Comparison of ENCODE assay signal across 1 cellular context in genomic region chr11:12168114-12168513, GRCh38.
TF ChIP-seq lines count a peak whose summit lies in the region.

No MANE protein-coding gene starts in this region.

TF ChIP-seq in HepG2, 621 proteins besides CTCF, POLR2A, EP300 and RAD21 (continued from another document):
- TF ChIP-seq DMTF1 (CRISPR knock-in tag; IDR thresholded peaks at IDR 0.05) (no peak), RARA (CRISPR knock-in tag; IDR thresholded peaks at IDR 0.05) (no peak), KLF15 (CRISPR knock-in tag; IDR thresholded peaks at IDR 0.05; ENCODE audit: borderline replicate concordance) (no peak), POGK (CRISPR knock-in tag; conservative IDR thresholded peaks at IDR 0.05) (no peak), BRCA1 (CRISPR knock-in tag; IDR thresholded peaks at IDR 0.05) (no peak), AGO1 (IDR thresholded peaks at IDR 0.05; ENCODE audit: low read depth, low read length, poor library complexity, severe bottlenecking) (no peak), ZNF512 (CRISPR knock-in tag; IDR thresholded peaks at IDR 0.05) (no peak), ZNF33A (CRISPR knock-in tag; IDR thresholded peaks at IDR 0.05; ENCODE audit: borderline replicate concordance) (no peak), ZNF432 (CRISPR knock-in tag; IDR thresholded peaks at IDR 0.05; ENCODE audit: borderline replicate concordance) (no peak), ZNF350 (CRISPR knock-in tag; IDR thresholded peaks at IDR 0.05; ENCODE audit: borderline replicate concordance, low read depth) (no peak), JARID2 (CRISPR knock-in tag; IDR thresholded peaks at IDR 0.05; ENCODE audit: insufficient replicate concordance) (no peak), ZNF251 (CRISPR knock-in tag; IDR thresholded peaks at IDR 0.05) (no peak), ZBTB44 (CRISPR knock-in tag; IDR thresholded peaks at IDR 0.05) (no peak), SSRP1 (CRISPR knock-in tag; IDR thresholded peaks at IDR 0.05) (no peak), ZNF800 (CRISPR knock-in tag; IDR thresholded peaks at IDR 0.05) (no peak)
